In genomic region chr11:133698654-133699053, GRCh38 we compare ENCODE assay signal across 27 cellular contexts.
"Had no signal": no experiment of that assay in that cellular context is flagged by ENCODE, and none has a peak within 500 bp of the region (broad histone marks: within the 10 kb centered on the region; RNA-seq: fewer than 3 reads in every experiment).

No MANE protein-coding gene starts in this region.

- H3K27me3 ChIP-seq: ascending aorta, brain microvascular endothelial cell, colonic mucosa had no signal

- H3K4me3 ChIP-seq: ascending aorta, colonic mucosa had no signal

- H3K36me3 Mint-ChIP-seq: activated CD4-positive, alpha-beta memory T cell treated with anti-CD3 and anti-CD28 coated beads for 36 hours; activated CD8-positive, alpha-beta memory T cell treated with anti-CD3 and anti-CD28 coated beads, Interleukin-2, amount 10 ng/mL, durations not matched to agents 7 days and 5 days; activated naive CD4-positive, alpha-beta T cell treated with anti-CD3 and anti-CD28 coated beads, Interleukin-2, amount 50 U/mL, for 24 hours; activated naive CD8-positive, alpha-beta T cell treated with anti-CD3 and anti-CD28 coated beads, Interleukin-2, amount 10 ng/mL, durations not matched to agents 7 days and 5 days had no signal

- H3K9me3 Mint-ChIP-seq: activated CD4-positive, alpha-beta memory T cell treated with anti-CD3 and anti-CD28 coated beads for 36 hours; activated CD4-positive, alpha-beta T cell treated with anti-CD3 and anti-CD28 coated beads, Interleukin-2, amount 10 ng/mL, durations not matched to agents 24 days and 14 days; activated naive CD4-positive, alpha-beta T cell treated with anti-CD3 and anti-CD28 coated beads for 36 hours; activated naive CD4-positive, alpha-beta T cell treated with anti-CD3 and anti-CD28 coated beads, Interleukin-2, amount 50 U/mL, for 24 hours; activated naive CD8-positive, alpha-beta T cell treated with anti-CD3 and anti-CD28 coated beads, Interleukin-2, amount 10 ng/mL, durations not matched to agents 7 days and 5 days; activated T-helper 2 cell treated with anti-CD3 and anti-CD28 coated beads, Interferon-gamma antibody, Interleukin-2, Interleukin-4, amounts not matched to agents 10 μg/mL and 5 μg/mL and 100 μg/mL, durations not matched to agents 14 hours and 24 hours and 36 hours had no signal

- DNase-seq: activated CD4-positive, alpha-beta memory T cell treated with anti-CD3 and anti-CD28 coated beads for 36 hours; activated CD4-positive, alpha-beta T cell treated with anti-CD3 and anti-CD28 coated beads for 36 hours; activated CD4-positive, alpha-beta T cell treated with anti-CD3 and anti-CD28 coated beads, Interleukin-2, amount 10 ng/mL, durations not matched to agents 24 days and 14 days; activated CD4-positive, CD25-positive, alpha-beta regulatory T cell; activated CD4-positive, CD25-positive, alpha-beta regulatory T cell treated with anti-CD3 and anti-CD28 coated beads, Interleukin-2, amount 50 U/mL, for 72 hours; activated CD8-positive, alpha-beta memory T cell treated with anti-CD3 and anti-CD28 coated beads, Interleukin-2, amount 50 U/mL, for 4 hours; activated CD8-positive, alpha-beta T cell treated with anti-CD3 and anti-CD28 coated beads, Interleukin-2, amount 10 ng/mL, durations not matched to agents 7 days and 5 days; activated effector memory CD4-positive, alpha-beta T cell treated with anti-CD3 and anti-CD28 coated beads, Interleukin-2, amount 50 U/mL, for 16 hours; activated naive CD4-positive, alpha-beta T cell treated with anti-CD3 and anti-CD28 coated beads for 36 hours; activated naive CD8-positive, alpha-beta T cell treated with anti-CD3 and anti-CD28 coated beads, Interleukin-2, amount 10 ng/mL, durations not matched to agents 7 days and 5 days; activated T-cell treated with anti-CD3 and anti-CD28 coated beads, Interleukin-2, amount 50 U/mL, for 1 hour; activated T-cell treated with anti-CD3 and anti-CD28 coated beads, Interleukin-2, amount 50 U/mL, for 48 hours; brain microvascular endothelial cell; central memory CD4-positive, alpha-beta T cell; cerebellar nuclear complex; colonic mucosa; effector CD8-positive, alpha-beta T cell; foreskin fibroblast; head of caudate nucleus; T-helper 1 cell; T-helper 2 cell had no signal

- H3K4me3 Mint-ChIP-seq: activated CD4-positive, alpha-beta memory T cell treated with anti-CD3 and anti-CD28 coated beads for 36 hours; activated CD4-positive, alpha-beta T cell treated with anti-CD3 and anti-CD28 coated beads for 36 hours; activated CD4-positive, alpha-beta T cell treated with anti-CD3 and anti-CD28 coated beads, Interleukin-2, amount 10 ng/mL, durations not matched to agents 24 days and 14 days; activated CD8-positive, alpha-beta memory T cell treated with anti-CD3 and anti-CD28 coated beads, Interleukin-2, amount 10 ng/mL, durations not matched to agents 7 days and 5 days; activated CD8-positive, alpha-beta T cell treated with anti-CD3 and anti-CD28 coated beads, Interleukin-2, amount 10 ng/mL, durations not matched to agents 7 days and 5 days; activated naive CD4-positive, alpha-beta T cell treated with anti-CD3 and anti-CD28 coated beads for 36 hours; activated naive CD4-positive, alpha-beta T cell treated with anti-CD3 and anti-CD28 coated beads, Interleukin-2, amount 50 U/mL, for 24 hours; activated naive CD8-positive, alpha-beta T cell treated with anti-CD3 and anti-CD28 coated beads, Interleukin-2, amount 10 ng/mL, durations not matched to agents 7 days and 5 days; activated T-helper 1 cell treated with anti-CD3 and anti-CD28 coated beads, Interleukin-12 subunit alpha, Interleukin-12 subunit beta, Interleukin-2, Interleukin-4 antibody, amounts not matched to agents 30 ng/mL and 10 ng/mL and 1 ng/mL, durations not matched to agents 14 hours and 24 hours and 36 hours had no signal

- H3K4me1 Mint-ChIP-seq: activated CD4-positive, alpha-beta T cell treated with anti-CD3 and anti-CD28 coated beads for 36 hours; activated CD4-positive, alpha-beta T cell treated with anti-CD3 and anti-CD28 coated beads, Interleukin-2, amount 10 ng/mL, durations not matched to agents 24 days and 14 days; activated CD8-positive, alpha-beta memory T cell treated with anti-CD3 and anti-CD28 coated beads, Interleukin-2, amount 10 ng/mL, durations not matched to agents 7 days and 5 days; activated naive CD4-positive, alpha-beta T cell treated with anti-CD3 and anti-CD28 coated beads, Interleukin-2, amount 50 U/mL, for 24 hours; activated naive CD8-positive, alpha-beta T cell treated with anti-CD3 and anti-CD28 coated beads, Interleukin-2, amount 10 ng/mL, durations not matched to agents 7 days and 5 days had no signal

- H3K4me1 ChIP-seq: ascending aorta, colonic mucosa had no signal

- ATAC-seq: activated CD4-positive, alpha-beta T cell treated with anti-CD3 and anti-CD28 coated beads for 36 hours; activated CD8-positive, alpha-beta memory T cell treated with anti-CD3 and anti-CD28 coated beads, Interleukin-2, amount 10 ng/mL, durations not matched to agents 7 days and 5 days; activated CD8-positive, alpha-beta T cell treated with anti-CD3 and anti-CD28 coated beads, Interleukin-2, amount 10 ng/mL, durations not matched to agents 7 days and 5 days had no signal

- H3K27ac Mint-ChIP-seq: activated CD4-positive, alpha-beta memory T cell treated with anti-CD3 and anti-CD28 coated beads for 36 hours; activated CD4-positive, alpha-beta T cell treated with anti-CD3 and anti-CD28 coated beads for 36 hours; activated CD4-positive, alpha-beta T cell treated with anti-CD3 and anti-CD28 coated beads, Interleukin-2, amount 10 ng/mL, durations not matched to agents 24 days and 14 days; activated CD8-positive, alpha-beta memory T cell treated with anti-CD3 and anti-CD28 coated beads, Interleukin-2, amount 10 ng/mL, durations not matched to agents 7 days and 5 days; activated CD8-positive, alpha-beta T cell treated with anti-CD3 and anti-CD28 coated beads, Interleukin-2, amount 10 ng/mL, durations not matched to agents 7 days and 5 days; activated naive CD4-positive, alpha-beta T cell treated with anti-CD3 and anti-CD28 coated beads for 36 hours; activated naive CD4-positive, alpha-beta T cell treated with anti-CD3 and anti-CD28 coated beads, Interleukin-2, amount 50 U/mL, for 24 hours; activated naive CD8-positive, alpha-beta T cell treated with anti-CD3 and anti-CD28 coated beads, Interleukin-2, amount 10 ng/mL, durations not matched to agents 7 days and 5 days; activated T-helper 1 cell treated with anti-CD3 and anti-CD28 coated beads, Interleukin-12 subunit alpha, Interleukin-12 subunit beta, Interleukin-2, Interleukin-4 antibody, amounts not matched to agents 30 ng/mL and 10 ng/mL and 1 ng/mL, durations not matched to agents 14 hours and 24 hours and 36 hours; activated T-helper 2 cell treated with anti-CD3 and anti-CD28 coated beads, Interferon-gamma antibody, Interleukin-2, Interleukin-4, amounts not matched to agents 10 μg/mL and 5 μg/mL and 100 μg/mL, durations not matched to agents 14 hours and 24 hours and 36 hours had no signal

- H3K9me3 ChIP-seq: ascending aorta, colonic mucosa had no signal

- H3K27me3 Mint-ChIP-seq: activated CD4-positive, alpha-beta memory T cell treated with anti-CD3 and anti-CD28 coated beads for 36 hours; activated CD4-positive, alpha-beta T cell treated with anti-CD3 and anti-CD28 coated beads, Interleukin-2, amount 10 ng/mL, durations not matched to agents 24 days and 14 days; activated CD8-positive, alpha-beta memory T cell treated with anti-CD3 and anti-CD28 coated beads, Interleukin-2, amount 10 ng/mL, durations not matched to agents 7 days and 5 days; activated naive CD4-positive, alpha-beta T cell treated with anti-CD3 and anti-CD28 coated beads, Interleukin-2, amount 50 U/mL, for 24 hours; activated naive CD8-positive, alpha-beta T cell treated with anti-CD3 and anti-CD28 coated beads, Interleukin-2, amount 10 ng/mL, durations not matched to agents 7 days and 5 days had no signal

- H3K27ac ChIP-seq: ascending aorta, brain microvascular endothelial cell, colonic mucosa, epithelial cell of prostate had no signal

- H3K36me3 ChIP-seq: ascending aorta, brain microvascular endothelial cell, colonic mucosa had no signal
